Comparison of ENCODE assay signal across 9 cellular contexts in the genomic region with DNA sequence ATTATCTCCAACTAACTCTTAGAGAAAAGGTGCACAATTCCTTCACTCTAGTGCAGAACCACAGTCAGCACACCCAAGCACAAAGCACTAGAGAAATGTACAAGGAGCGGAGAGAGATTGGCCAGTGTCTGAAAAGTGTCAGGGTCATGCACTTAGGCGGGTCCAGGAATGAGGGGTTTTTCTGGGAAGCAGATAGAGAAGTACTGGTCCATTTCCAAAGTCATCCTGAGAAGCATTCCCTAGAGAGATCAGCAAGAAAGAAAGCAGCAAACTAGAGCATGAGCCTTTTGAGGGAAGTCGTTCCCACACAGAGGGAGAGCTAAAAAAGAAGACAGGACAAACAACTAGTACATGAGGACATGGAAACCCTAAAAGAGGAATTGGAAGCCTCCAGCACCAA.
DNase-seq lines count a peak whose midpoint lies in the region; ATAC-seq, FAIRE-seq and TF ChIP-seq lines count a peak whose summit lies in the region.
"Had no signal": no experiment of that assay in that cellular context is flagged by ENCODE, and none has a peak within 500 bp of the region (broad histone marks: within the 10 kb centered on the region; RNA-seq: fewer than 3 reads in every experiment).

No MANE protein-coding gene starts in this region.

- H3K4me2 ChIP-seq in A549, result peak overlapping the region; percentile 61; the same call in 2 of the 3 replicates

- in situ Hi-C loops in G401 (cut with HindIII; ENCODE audit: low sequenced_read_pairs), result no loop called here

- H3K4me3 ChIP-seq in A549, result no peak overlapping the region
- no peak overlapping the region for H3K4me3 ChIP-seq in right cardiac atrium (ENCODE audit: low read length)

- H3K27ac Mint-ChIP-seq in T-cell, result peak overlapping the region; percentile 63 to 92

- TF ChIP-seq RAD21 in A549 (conservative IDR thresholded peaks at IDR 0.05 in 1 of 2, IDR thresholded peaks at IDR 0.05 in 1 of 2), result no peak

- intact Hi-C loops in right cardiac atrium (cut with DNase I), result no loop called here

- peaks cover 64 to 87% (median 78%) of the 10 kb centered on the region in 3 donors for H3K4me1 Mint-ChIP-seq in T-cell

- DNase-seq in A549 (ENCODE audit: low read depth in 1 of 2, low spot score in 1 of 2) (no peak), T-cell (no peak), right cardiac atrium (no peak), ureter (ENCODE audit: low spot score) (no peak), NK-92 (lab: John Stamatoyannopoulos, UW; ENCODE audit: unreplicated experiment) (no peak), G401 (ENCODE audit: low spot score) (no peak)

- H3K9me3 ChIP-seq in A549 (no peaks in the 10 kb centered on the region), right cardiac atrium (ENCODE audit: control insufficient read depth, low read length) (no peaks in the 10 kb centered on the region)

- H3K9me3 Mint-ChIP-seq in T-cell, result no peaks in the 10 kb centered on the region

- CTCF ChIA-PET in A549 (lab: Yijun Ruan, JAX), result no interaction called here
- CTCF ChIA-PET in T-cell (lab: Charles Lee), result interaction anchor here in 1 of 2 donors (0.9 to 1.4 kb wide), 3 partner anchors 47 to 64 kb away, joined by 3 to 6 read pairs (median 3); no protein-coding TSS in a partner anchor

- peaks cover 54% of the 10 kb centered on the region for H3K4me1 ChIP-seq in A549
- peaks cover 4% of the 10 kb centered on the region for H3K4me1 ChIP-seq in right cardiac atrium (ENCODE audit: control insufficient read depth, insufficient read depth, low read length)

- no peak for ATAC-seq in A549
- ATAC-seq in GM21390 (IDR thresholded peaks at IDR 0.05; ENCODE audit: unreplicated experiment), result peak; percentile 12
- peak in 3 of 4 experiments; percentile 36 to 45 (median 41) for ATAC-seq in T-cell (replicated peaks in 1 of 4)
- peak; percentile 41 to 65 for ATAC-seq in right cardiac atrium
- no peak for ATAC-seq in esophagus mucosa

- no peak for TF ChIP-seq POLR2A in A549 (IDR thresholded peaks at IDR 0.05; ENCODE audit: low read length)

- H3K4me3 Mint-ChIP-seq in T-cell, result peak overlapping the region; percentile 41 to 61 (median 55)
- H3K4me3 Mint-ChIP-seq: neural crest cell had no signal

- no peak for TF ChIP-seq CTCF in A549 (IDR thresholded peaks at IDR 0.05)

- peaks cover 26% of the 10 kb centered on the region for H3K36me3 Mint-ChIP-seq in T-cell

- no peak for FAIRE-seq in A549 (lab: Jason Lieb, UNC)

- 92% methylated on average over 3 of the region's 3 CpGs for WGBS in A549 (ENCODE audit: missing lambda C conversion rate)
- WGBS in right cardiac atrium, result 35% methylated on average over 3 of the region's 3 CpGs

- H3K27ac ChIP-seq in A549 (peak overlapping the region; percentile 68 to 84), right cardiac atrium (ENCODE audit: low read length) (peak overlapping the region; percentile 58)

- POLR2A ChIA-PET in A549 (lab: Yijun Ruan, JAX) (no interaction called here), T-cell (lab: Charles Lee) (interaction anchor here in 1 of 2 donors (0.7 to 1.3 kb wide), 2 partner anchors 48 to 546 kb away, joined by 3 to 7 read pairs; no protein-coding TSS in a partner anchor)

- H3K27me3 Mint-ChIP-seq in T-cell, result peaks cover 0 to 3% of the 10 kb centered on the region in 2 donors

- no peaks in the 10 kb centered on the region for H3K27me3 ChIP-seq in right cardiac atrium (ENCODE audit: control insufficient read depth, insufficient read depth)

- TF ChIP-seq EP300 in A549 (IDR thresholded peaks at IDR 0.05), result no peak

TF ChIP-seq in A549, 52 proteins besides CTCF, POLR2A, EP300 and RAD21:
- TF ChIP-seq PHF8 (IDR thresholded peaks at IDR 0.05; ENCODE audit: borderline replicate concordance, low read depth) (no peak), EHF (CRISPR knock-in tag; IDR thresholded peaks at IDR 0.05) (no peak), SMC3 (IDR thresholded peaks at IDR 0.05) (no peak), GATA3 (IDR thresholded peaks at IDR 0.05; ENCODE audit: borderline replicate concordance) (no peak), HOXB5 (CRISPR knock-in tag; IDR thresholded peaks at IDR 0.05) (no peak), ZSCAN20 (CRISPR knock-in tag; IDR thresholded peaks at IDR 0.05) (no peak), HDAC2 (IDR thresholded peaks at IDR 0.05) (no peak), RFX5 (IDR thresholded peaks at IDR 0.05) (no peak), EHMT2 (IDR thresholded peaks at IDR 0.05; ENCODE audit: low read depth) (no peak), CBX8 (IDR thresholded peaks at IDR 0.05) (no peak), MAZ (IDR thresholded peaks at IDR 0.05; ENCODE audit: borderline replicate concordance, low read depth, low read length) (no peak), CHD4 (IDR thresholded peaks at IDR 0.05; ENCODE audit: borderline replicate concordance) (no peak)
- TF ChIP-seq, protein P1, sequence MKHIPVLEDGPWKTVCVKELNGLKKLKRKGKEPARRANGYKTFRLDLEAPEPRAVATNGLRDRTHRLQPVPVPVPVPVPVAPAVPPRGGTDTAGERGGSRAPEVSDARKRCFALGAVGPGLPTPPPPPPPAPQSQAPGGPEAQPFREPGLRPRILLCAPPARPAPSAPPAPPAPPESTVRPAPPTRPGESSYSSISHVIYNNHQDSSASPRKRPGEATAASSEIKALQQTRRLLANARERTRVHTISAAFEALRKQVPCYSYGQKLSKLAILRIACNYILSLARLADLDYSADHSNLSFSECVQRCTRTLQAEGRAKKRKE (CRISPR knock-in tag; IDR thresholded peaks at IDR 0.05; ENCODE audit: low read depth), result no peak
- TF ChIP-seq, protein P2, sequence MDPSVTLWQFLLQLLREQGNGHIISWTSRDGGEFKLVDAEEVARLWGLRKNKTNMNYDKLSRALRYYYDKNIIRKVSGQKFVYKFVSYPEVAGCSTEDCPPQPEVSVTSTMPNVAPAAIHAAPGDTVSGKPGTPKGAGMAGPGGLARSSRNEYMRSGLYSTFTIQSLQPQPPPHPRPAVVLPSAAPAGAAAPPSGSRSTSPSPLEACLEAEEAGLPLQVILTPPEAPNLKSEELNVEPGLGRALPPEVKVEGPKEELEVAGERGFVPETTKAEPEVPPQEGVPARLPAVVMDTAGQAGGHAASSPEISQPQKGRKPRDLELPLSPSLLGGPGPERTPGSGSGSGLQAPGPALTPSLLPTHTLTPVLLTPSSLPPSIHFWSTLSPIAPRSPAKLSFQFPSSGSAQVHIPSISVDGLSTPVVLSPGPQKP (IDR thresholded peaks at IDR 0.05; ENCODE audit: low read depth, low read length), result no peak
- TF ChIP-seq, protein P3, sequence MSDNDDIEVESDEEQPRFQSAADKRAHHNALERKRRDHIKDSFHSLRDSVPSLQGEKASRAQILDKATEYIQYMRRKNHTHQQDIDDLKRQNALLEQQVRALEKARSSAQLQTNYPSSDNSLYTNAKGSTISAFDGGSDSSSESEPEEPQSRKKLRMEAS (IDR thresholded peaks at IDR 0.05), result no peak

Comparison
In these comparisons a context has a peak if more than half of its experiments do, and no peak if none do; other contexts are left out.
1. ATAC-seq: peak in GM21390 (single experiment), T-cell (3 of 4) and right cardiac atrium (2 of 2); none in A549 (0 of 2) and esophagus mucosa (single experiment).